Comparison of ENCODE assay signal across 9 cellular contexts in genomic region chr12:54680374-54680773, GRCh38. TPM values are rescaled to one million over a fixed set of nuclear protein-coding genes. Genes with fewer than 3 reads are reported as not detected.
DNase-seq lines count a peak whose midpoint lies in the region; ATAC-seq and TF ChIP-seq lines count a peak whose summit lies in the region.
"Had no signal": no experiment of that assay in that cellular context is flagged by ENCODE, and none has a peak within 500 bp of the region (broad histone marks: within the 10 kb centered on the region; RNA-seq: fewer than 3 reads in every experiment).

No MANE protein-coding gene starts in this region.

- H3K36me3 ChIP-seq in OCI-LY7 (ENCODE audit: insufficient read depth, low read length) (no peaks in the 10 kb centered on the region), psoas muscle (ENCODE audit: insufficient read depth in 1 of 2, low read depth in 1 of 2) (no peaks in the 10 kb centered on the region)

- H3K4me1 ChIP-seq in OCI-LY7 (ENCODE audit: insufficient read depth, low read length, poor library complexity, severe bottlenecking) (no peaks in the 10 kb centered on the region), psoas muscle (no peaks in the 10 kb centered on the region)

- CTCF ChIA-PET in OCI-LY7 (lab: Charles Lee; ENCODE audit: unreplicated experiment): interaction anchor here (1.0 kb wide), 1 partner anchor 21 kb away, joined by 3 read pairs; no protein-coding TSS in a partner anchor

- 41 to 45% (median 45%) methylated on average over 3 of the region's 3 CpGs for WGBS in psoas muscle, 3 donors

- H3K9me3 ChIP-seq in OCI-LY7 (ENCODE audit: low read length) (no peaks in the 10 kb centered on the region), psoas muscle (no peaks in the 10 kb centered on the region)

- ATAC-seq in HG02571 (IDR thresholded peaks at IDR 0.05; ENCODE audit: unreplicated experiment) (peak; percentile 60), psoas muscle (peak in 1 of 4 donors; percentile 42)

- no peaks in the 10 kb centered on the region for H4K20me1 ChIP-seq in OCI-LY7 (ENCODE audit: insufficient read depth, low read length)

- TF ChIP-seq CTCF in OCI-LY7 (conservative IDR thresholded peaks at IDR 0.05; ENCODE audit: low read length) (peak; percentile 74), psoas muscle (IDR thresholded peaks at IDR 0.05) (peak; percentile 27)

- DNase-seq in NCI-H82 (lab: John Stamatoyannopoulos, UW): peak; percentile 56
- no peak for DNase-seq in NCI-H82 treated with DMSO at 0.1 percent for 48 hours (lab: John Stamatoyannopoulos, UW; ENCODE audit: unreplicated experiment)
- DNase-seq in OCI-LY7 (ENCODE audit: low spot score): peak; percentile 43
- peak; percentile 69 for DNase-seq in ecto neural progenitor cell (ENCODE audit: low spot score)
- no peak for DNase-seq in psoas muscle
- no peak for DNase-seq in NCI-H1092 (lab: John Stamatoyannopoulos, UW)
- no peak for DNase-seq in activated CD4-positive, CD25-positive, alpha-beta regulatory T cell (lab: John Stamatoyannopoulos, UW)

- no peak overlapping the region for H3K27ac ChIP-seq in OCI-LY7 (ENCODE audit: low read depth, low read length, poor library complexity, severe bottlenecking)
- H3K27ac ChIP-seq in psoas muscle: no peak overlapping the region

- H3K4me2 ChIP-seq in OCI-LY7 (ENCODE audit: low read length): no peak overlapping the region

- BruUV-seq in OCI-LY7 (replicated peaks; lab: Mats Ljungman, UMichigan): no TSS peak

- no peaks in the 10 kb centered on the region for H3K79me2 ChIP-seq in OCI-LY7 (ENCODE audit: insufficient read depth, low read depth, low read length)

- H3K9me2 ChIP-seq in OCI-LY7 (ENCODE audit: insufficient read depth, low read length): no peaks in the 10 kb centered on the region

- H2AFZ ChIP-seq in OCI-LY7 (ENCODE audit: low read length): no peak overlapping the region

- H3K27me3 ChIP-seq in psoas muscle (ENCODE audit: insufficient read depth in 3 of 3, low read length in 2 of 3): peaks cover 0 to 21% (median 2%) of the 10 kb centered on the region in 3 donors

- H3K4me3 ChIP-seq in OCI-LY7 (ENCODE audit: low read depth, low read length, poor library complexity, severe bottlenecking) (no peak overlapping the region), psoas muscle (no peak overlapping the region)

- POLR2A ChIA-PET in OCI-LY7 (lab: Charles Lee): no interaction called here

- intact Hi-C loops in OCI-LY7 (cut with micrococcal nuclease; ENCODE audit: unreplicated experiment): no loop called here
- intact Hi-C loops in psoas muscle (cut with DNase I): no loop called here

RNA-seq across cellular contexts. Expression of gene DCD, which starts 32.2 kb away (rescaled TPM):
- total RNA-seq in OCI-LY7 (2014; rRNA removed; shearing (Covaris generic)): not detected in 2 replicates
- total RNA-seq in OCI-LY7 (2022): not detected in 2 replicates
- not detected for total RNA-seq in psoas muscle
- polyA plus RNA-seq in psoas muscle: not detected
- total RNA-seq: CD4-positive, CD25-positive, alpha-beta regulatory T cell had no signal
- polyA plus RNA-seq: CD4-positive, CD25-positive, alpha-beta regulatory T cell had no signal

RNA-seq across cellular contexts. Expression of gene LACRT, which starts 45.7 kb away (rescaled TPM):
- total RNA-seq in OCI-LY7 (2014; rRNA removed; shearing (Covaris generic)): not detected in 2 replicates
- not detected in 2 replicates for total RNA-seq in OCI-LY7 (2022)
- total RNA-seq in psoas muscle: not detected
- polyA plus RNA-seq in psoas muscle: not detected
- total RNA-seq: CD4-positive, CD25-positive, alpha-beta regulatory T cell had no signal
- polyA plus RNA-seq: CD4-positive, CD25-positive, alpha-beta regulatory T cell had no signal

Comparison
In these comparisons a context has a peak if more than half of its experiments do, and no peak if none do; other contexts are left out.
1. DNase-seq: peak in NCI-H82 (single experiment), OCI-LY7 (single experiment) and ecto neural progenitor cell (single experiment); none in NCI-H82 treated with DMSO at 0.1 percent for 48 hours (single experiment), psoas muscle (0 of 2), NCI-H1092 (single experiment) and activated CD4-positive, CD25-positive, alpha-beta regulatory T cell (0 of 4).